ENCODE assay signal across 9 cellular contexts in genomic region chr19:38142176-38143035, GRCh38.
DNase-seq lines count a peak whose midpoint lies in the region; ATAC-seq and TF ChIP-seq lines count a peak whose summit lies in the region.
"Had no signal": no experiment of that assay in that cellular context is flagged by ENCODE, and none has a peak within 500 bp of the region (broad histone marks: within the 10 kb centered on the region; RNA-seq: fewer than 3 reads in every experiment).

No MANE protein-coding gene starts in this region.

- intact Hi-C loops in vagina (cut with DNase I): no loop called here

- no peaks in the 10 kb centered on the region for H3K4me1 Mint-ChIP-seq in activated T-cell treated with anti-CD3 and anti-CD28 coated beads, Interleukin-2, amount 50 U/mL, for 4 hours (ENCODE audit: low read depth)

- DNase-seq in BE2C (peak; percentile 85), HAP-1 (ENCODE audit: low spot score in 2 of 2) (peak; percentile 44 to 81), NCI-H82 treated with DMSO at 0.1 percent for 48 hours (lab: John Stamatoyannopoulos, UW; ENCODE audit: unreplicated experiment) (peak; percentile 40), foreskin keratinocyte (peak in 1 of 2 donors; percentile 21), osteoblast (ENCODE audit: insufficient read length, low spot score, missing footprints) (peak; percentile 91), vagina (ENCODE audit: extremely low spot score in 2 of 2) (no peak)
- peak; percentile 36 for DNase-seq in activated T-cell treated with anti-CD3 and anti-CD28 coated beads, Interleukin-2, amount 50 U/mL, for 4 hours

- in situ Hi-C loops in HAP-1 (cut with MboI; ENCODE audit: low sequenced_read_pairs): no loop called here

- no peaks in the 10 kb centered on the region for H3K27me3 Mint-ChIP-seq in activated T-cell treated with anti-CD3 and anti-CD28 coated beads, Interleukin-2, amount 50 U/mL, for 4 hours (ENCODE audit: low read depth)

- peaks cover 6% of the 10 kb centered on the region for H4K20me1 ChIP-seq in osteoblast (ENCODE audit: insufficient read depth, low read length)

- no peak for TF ChIP-seq POLR2A in vagina (IDR thresholded peaks at IDR 0.05)

- H3K27ac ChIP-seq in foreskin keratinocyte (no peak overlapping the region), osteoblast (ENCODE audit: low read depth, low read length) (no peak overlapping the region), vagina (peak overlapping the region; percentile 36)
- H3K27ac ChIP-seq: neutrophil had no signal

- H2AFZ ChIP-seq in osteoblast (ENCODE audit: low read length): no peak overlapping the region

- H3K4me3 Mint-ChIP-seq in activated T-cell treated with anti-CD3 and anti-CD28 coated beads, Interleukin-2, amount 50 U/mL, for 4 hours: no peak overlapping the region

- no peaks in the 10 kb centered on the region for H3K79me2 ChIP-seq in osteoblast (ENCODE audit: insufficient read depth, low read length)

- no peaks in the 10 kb centered on the region for H3K4me1 ChIP-seq in BE2C
- no peaks in the 10 kb centered on the region for H3K4me1 ChIP-seq in HAP-1
- H3K4me1 ChIP-seq in foreskin keratinocyte: no peaks in the 10 kb centered on the region
- H3K4me1 ChIP-seq in osteoblast (ENCODE audit: insufficient read depth, low read length): no peaks in the 10 kb centered on the region
- peaks cover 14% of the 10 kb centered on the region for H3K4me1 ChIP-seq in vagina

- H3K4me3 ChIP-seq in BE2C (ENCODE audit: low read depth, low read length): no peak overlapping the region
- H3K4me3 ChIP-seq in HAP-1: no peak overlapping the region
- H3K4me3 ChIP-seq in osteoblast (ENCODE audit: insufficient read depth, low read length): no peak overlapping the region
- no peak overlapping the region for H3K4me3 ChIP-seq in vagina

- TF ChIP-seq CTCF in BE2C (IDR thresholded peaks at IDR 0.05; ENCODE audit: low read depth, low read length) (peak; percentile 99), foreskin keratinocyte (conservative IDR thresholded peaks at IDR 0.05) (peak; percentile 90), osteoblast (IDR thresholded peaks at IDR 0.05; ENCODE audit: extremely low read depth, low read depth, low read length) (peak; percentile 82), vagina (IDR thresholded peaks at IDR 0.05) (peak; percentile 54 to 65 (median 55))

- H3K36me3 Mint-ChIP-seq in activated T-cell treated with anti-CD3 and anti-CD28 coated beads, Interleukin-2, amount 50 U/mL, for 4 hours (ENCODE audit: insufficient read depth): peaks cover 11% of the 10 kb centered on the region

- H3K36me3 ChIP-seq in BE2C (peaks cover 8% of the 10 kb centered on the region; the same call in 1 of the 2 replicates), HAP-1 (replicated peaks) (no peaks in the 10 kb centered on the region; the same call in 1 of the 2 replicates), osteoblast (ENCODE audit: insufficient read depth, low read length) (peaks cover 33% of the 10 kb centered on the region), vagina (no peaks in the 10 kb centered on the region)

- H3K4me2 ChIP-seq in osteoblast (ENCODE audit: insufficient read depth, low read length): no peak overlapping the region

- no peaks in the 10 kb centered on the region for H3K9me3 Mint-ChIP-seq in activated T-cell treated with anti-CD3 and anti-CD28 coated beads, Interleukin-2, amount 50 U/mL, for 4 hours

- H3K27me3 ChIP-seq in BE2C (no peaks in the 10 kb centered on the region), HAP-1 (ENCODE audit: low read depth) (no peaks in the 10 kb centered on the region), foreskin keratinocyte (no peaks in the 10 kb centered on the region), osteoblast (ENCODE audit: insufficient read depth, low read length) (no peaks in the 10 kb centered on the region), vagina (no peaks in the 10 kb centered on the region)
- H3K27me3 ChIP-seq: neutrophil had no signal

- no peaks in the 10 kb centered on the region for H3K9me3 ChIP-seq in BE2C
- no peaks in the 10 kb centered on the region for H3K9me3 ChIP-seq in HAP-1
- H3K9me3 ChIP-seq in osteoblast (ENCODE audit: low read depth, low read length): no peaks in the 10 kb centered on the region
- H3K9me3 ChIP-seq in vagina: no peaks in the 10 kb centered on the region
- H3K9me3 ChIP-seq: neutrophil had no signal

- peak; percentile 66 for ATAC-seq in activated T-cell treated with anti-CD3 and anti-CD28 coated beads, Interleukin-2, amount 50 U/mL, for 4 hours
- ATAC-seq in foreskin keratinocyte (peak; percentile 74), GM18502 (IDR thresholded peaks at IDR 0.05; ENCODE audit: poor library complexity, unreplicated experiment) (no peak)

Comparison
In these comparisons a context has a peak if more than half of its experiments do, and no peak if none do; other contexts are left out.
1. DNase-seq: peak in BE2C (single experiment), HAP-1 (2 of 2), NCI-H82 treated with DMSO at 0.1 percent for 48 hours (single experiment), activated T-cell treated with anti-CD3 and anti-CD28 coated beads, Interleukin-2, amount 50 U/mL, for 4 hours (single experiment) and osteoblast (single experiment); none in vagina (0 of 2).
2. Peak in every context shown above with its lines, with median percentiles within 50 percentile points of each other: CTCF ChIP-seq.